9 cellular contexts compared by ENCODE assay signal in genomic region chr7:128427289-128427891, GRCh38. TPM values are rescaled to one million over a fixed set of nuclear protein-coding genes. Genes with fewer than 3 reads are reported as not detected.
DNase-seq lines count a peak whose midpoint lies in the region; ATAC-seq, FAIRE-seq and TF ChIP-seq lines count a peak whose summit lies in the region.
"Had no signal": no experiment of that assay in that cellular context is flagged by ENCODE, and none has a peak within 500 bp of the region (broad histone marks: within the 10 kb centered on the region; RNA-seq: fewer than 3 reads in every experiment).

No MANE protein-coding gene starts in this region.

- no TSS peak for BruUV-seq in K562 (replicated peaks; lab: Mats Ljungman, UMichigan)

- H3K4me1 ChIP-seq in HAP-1 (no peaks in the 10 kb centered on the region), K562 (replicated peaks in 1 of 2; ENCODE audit: control insufficient read depth in 2 of 2, insufficient read depth in 2 of 2, low read length in 2 of 2) (peaks cover 8 to 9% of the 10 kb centered on the region in 2 experiments; a peak in 4 of 5 replicates), keratinocyte (ENCODE audit: control insufficient read depth, extremely low read depth, insufficient read depth, low read length) (no peaks in the 10 kb centered on the region)
- H3K4me1 ChIP-seq: BLaER1 had no signal

- no peak for TF ChIP-seq POLR2A in K562 (conservative IDR thresholded peaks at IDR 0.05)

- H3K9me1 ChIP-seq in K562 (ENCODE audit: control insufficient read depth, insufficient read depth, low read length) (no peaks in the 10 kb centered on the region), keratinocyte (ENCODE audit: control insufficient read depth, extremely low read depth, insufficient read depth, low read length) (no peaks in the 10 kb centered on the region)

- H3K36me3 ChIP-seq in HAP-1 (replicated peaks) (no peaks in the 10 kb centered on the region), K562 (ENCODE audit: control insufficient read depth, insufficient read depth, low read length) (no peaks in the 10 kb centered on the region), keratinocyte (ENCODE audit: control insufficient read depth in 2 of 2, extremely low read depth in 1 of 2, insufficient read depth in 2 of 2, low read length in 2 of 2) (no peaks in the 10 kb centered on the region)
- H3K36me3 ChIP-seq: BLaER1 had no signal

- DNase-seq in NCI-H2081 (lab: John Stamatoyannopoulos, UW) (peak; percentile 74 to 78), NCI-H2081 treated with DMSO at 0.1 percent for 48 hours (lab: John Stamatoyannopoulos, UW) (no peak), HAP-1 (ENCODE audit: low spot score in 2 of 2) (peak; percentile 51 to 77), NCI-H526 (lab: John Stamatoyannopoulos, UW) (peak; percentile 34 to 84), K562 (ENCODE audit: extremely low read depth in 1 of 4, low spot score in 3 of 4) (peak; percentile 55 to 80 (median 60)), keratinocyte (ENCODE audit: low read depth, low spot score) (no peak), superior temporal gyrus (ENCODE audit: extremely low spot score) (peak; percentile 92)

- H3K9me3 ChIP-seq in HAP-1, result no peaks in the 10 kb centered on the region
- H3K9me3 ChIP-seq in K562 (replicated peaks; ENCODE audit: control insufficient read depth, insufficient read depth, low read depth, low read length), result no peaks in the 10 kb centered on the region
- no peaks in the 10 kb centered on the region for H3K9me3 ChIP-seq in keratinocyte (ENCODE audit: control insufficient read depth, low read depth, low read length)
- H3K9me3 ChIP-seq: BLaER1 had no signal

- dilution Hi-C loops in keratinocyte (cut with MboI; ENCODE audit: extremely low pct_ligation_motif_present, low sequenced_read_pairs), result no loop called here

- in situ Hi-C loops in HAP-1 (cut with MboI; ENCODE audit: low sequenced_read_pairs) (no loop called here), K562 (cut with MboI) (loop anchor here (5.0 kb wide), 1 partner anchor 35 kb away; no protein-coding TSS in a partner anchor)

- ATAC-seq in K562 (peak; percentile 79), GM21825 (IDR thresholded peaks at IDR 0.05; ENCODE audit: unreplicated experiment) (no peak)

- WGBS in K562 (ENCODE audit: insufficient coverage, low coverage, missing lambda C conversion rate), result 5% methylated on average over 7 of the region's 7 CpGs

- H3K27me3 ChIP-seq in HAP-1 (ENCODE audit: low read depth) (no peaks in the 10 kb centered on the region; the same call in 1 of the 2 replicates), K562 (ENCODE audit: control insufficient read depth in 2 of 2, insufficient read depth in 2 of 2, low read length in 2 of 2) (peaks cover 5 to 13% of the 10 kb centered on the region in 2 experiments; a peak in 3 of 5 replicates), keratinocyte (ENCODE audit: control insufficient read depth, extremely low read depth, insufficient read depth, low read length) (no peaks in the 10 kb centered on the region)
- H3K27me3 ChIP-seq: BLaER1 had no signal

- peak; percentile 84 for FAIRE-seq in K562 (lab: Jason Lieb, UNC)
- no peak for FAIRE-seq in keratinocyte (lab: Jason Lieb, UNC)

- H3K27ac ChIP-seq in K562 (ENCODE audit: extremely low read depth, low read depth, low read length), result no peak overlapping the region
- no peak overlapping the region for H3K27ac ChIP-seq in keratinocyte (ENCODE audit: control insufficient read depth, insufficient read depth, low read length)
- H3K27ac ChIP-seq: BLaER1 had no signal

- H4K20me1 ChIP-seq in K562 (replicated peaks; ENCODE audit: control insufficient read depth, insufficient read depth, low read length), result no peaks in the 10 kb centered on the region
- H4K20me1 ChIP-seq in keratinocyte (ENCODE audit: control insufficient read depth, extremely low read depth, insufficient read depth, low read length), result no peaks in the 10 kb centered on the region
- H4K20me1 ChIP-seq: BLaER1 had no signal

- POLR2A ChIA-PET in K562 (lab: Yijun Ruan, JAX), result interaction anchor here (0.6 to 1.8 kb wide), 12 partner anchors 8 to 942 kb away, joined by 3 to 8 read pairs (median 4); partner anchors contain the start of genes HILPDA and METTL2B

- intact Hi-C loops in K562 (cut with micrococcal nuclease), result loop anchor here (1.0 to 5.0 kb wide), 6 partner anchors 32 to 783 kb away; partner anchors contain the start of gene METTL2B

- no peak overlapping the region for H3K4me2 ChIP-seq in K562 (ENCODE audit: insufficient read depth, low read length)
- no peak overlapping the region for H3K4me2 ChIP-seq in keratinocyte (ENCODE audit: control insufficient read depth, extremely low read depth, insufficient read depth, low read depth, low read length)
- H3K4me2 ChIP-seq: BLaER1 had no signal

- TF ChIP-seq CTCF in K562 (IDR thresholded peaks at IDR 0.05 in 2 of 3, conservative IDR thresholded peaks at IDR 0.05 in 1 of 3; ENCODE audit: insufficient read depth in 2 of 3, low read depth in 1 of 3, low read length in 3 of 3), result peak; percentile 74 to 92 (median 87)
- TF ChIP-seq CTCF in keratinocyte (optimal IDR thresholded peaks at IDR 0.05 in 1 of 3, IDR thresholded peaks at IDR 0.05 in 1 of 3, conservative IDR thresholded peaks at IDR 0.05 in 1 of 3; ENCODE audit: extremely low read depth in 1 of 3, insufficient read depth in 2 of 3, low read length in 3 of 3), result peak; percentile 55 to 65 (median 59)

- TF ChIP-seq RAD21 in K562 (CRISPR knock-in tag; conservative IDR thresholded peaks at IDR 0.05 in 1 of 2, IDR thresholded peaks at IDR 0.05 in 1 of 2), result peak; percentile 96 to 98

- no peak overlapping the region for H3K4me3 ChIP-seq in HAP-1
- H3K4me3 ChIP-seq in K562, result no peak overlapping the region
- no peak overlapping the region for H3K4me3 ChIP-seq in keratinocyte (ENCODE audit: control insufficient read depth in 2 of 3, extremely low read depth in 1 of 3, insufficient read depth in 2 of 3, low read depth in 1 of 3, low read length in 3 of 3)
- H3K4me3 ChIP-seq: BLaER1 had no signal

- H3K79me2 ChIP-seq in K562 (ENCODE audit: control insufficient read depth, insufficient read depth, low read length) (no peaks in the 10 kb centered on the region), keratinocyte (ENCODE audit: control insufficient read depth, insufficient read depth, low read length) (no peaks in the 10 kb centered on the region)

- CTCF ChIA-PET in K562 (lab: Yijun Ruan, JAX; ENCODE audit: low intra/inter-chr PET ratio), result interaction anchor here (0.6 to 9.7 kb wide), 16 partner anchors 18 to 1217 kb away, joined by 3 to 173 read pairs (median 4); partner anchors contain the start of gene IMPDH1

- TF ChIP-seq EP300 in K562 (IDR thresholded peaks at IDR 0.05; ENCODE audit: low read length), result no peak

- no peak overlapping the region for H2AFZ ChIP-seq in K562 (ENCODE audit: low read depth, low read length)
- H2AFZ ChIP-seq in keratinocyte (ENCODE audit: control insufficient read depth, low read length), result no peak overlapping the region

- no peak overlapping the region for H3K9ac ChIP-seq in K562 (ENCODE audit: insufficient read depth in 1 of 2, low read depth in 2 of 2, low read length in 2 of 2)
- H3K9ac ChIP-seq in keratinocyte (ENCODE audit: control insufficient read depth, extremely low read depth, insufficient read depth, low read length), result no peak overlapping the region
- H3K9ac ChIP-seq: BLaER1 had no signal

RNA-seq across cellular contexts. Expression of gene IMPDH1, which starts 17.6 kb away (rescaled TPM):
- total RNA-seq in K562 (2011; cell fraction: chromatin; rRNA removed; ENCODE audit: low replicate concordance), result 140 and 407 TPM in 2 replicates
- total RNA-seq in K562 (2011; cell fraction: nucleolus; rRNA removed), result 199 and 212 TPM in 2 replicates
- 141 and 147 TPM in 2 replicates for total RNA-seq in K562 (2011; cell fraction: nucleoplasm; rRNA removed)
- total RNA-seq in K562 (2014; rRNA removed) (86.8 and 118 TPM in 2 replicates), K562 (2014; rRNA removed; fragmentation: Illumina TruSeq; extraction: Trizol) (29.0 and 42.9 TPM in 2 replicates), K562 (2015; rRNA removed; fragmentation: Illumina TruSeq; extraction: Trizol) (60.6 and 64.3 TPM in 2 replicates), K562 (2021) (118 TPM in 2 replicates)
- polyA plus RNA-seq in K562 (2011; rRNA removed) (54.9 and 72.4 TPM in 2 replicates), K562 (2014; fragmentation: Illumina TruSeq; extraction: Trizol) (59.8 and 76.3 TPM in 2 replicates), K562 (2014; fragmentation: Nextera tagmentation; extraction: Ambion mirVana) (1 to 10 TPM in 1 of 2 experiments, under 1 TPM in 1; 0.80 to 2.1 TPM), K562 (2014; rRNA removed) (84.7 and 89.0 TPM in 2 replicates), keratinocyte (50.0 to 62.5 TPM (median 56.2 TPM) in 3 replicates)
- 54.0 and 156 TPM in 2 replicates for polyA plus RNA-seq in K562 (2011; cell fraction: cytosol; rRNA removed)
- polyA plus RNA-seq in K562 (2011; cell fraction: nucleus; rRNA removed), result 208 and 316 TPM in 2 replicates
- polyA plus RNA-seq in K562 (2012), result 79.3 and 81.1 TPM in 2 replicates
- polyA minus RNA-seq in K562 (2011; rRNA and poly(A)+ RNA removed), result 24.1 and 78.3 TPM in 2 replicates
- 48.6 and 69.1 TPM in 2 replicates for polyA minus RNA-seq in K562 (2011; cell fraction: cytosol; rRNA and poly(A)+ RNA removed)
- polyA minus RNA-seq in K562 (2011; cell fraction: nucleus; rRNA and poly(A)+ RNA removed), result 81.0 and 88.0 TPM in 2 replicates
- 16.9 TPM for polyA plus RNA-seq in keratinocyte (2011; ENCODE audit: low read depth)
- polyA plus RNA-seq in keratinocyte (2011; cell fraction: cytosol; rRNA removed), result 32.5 and 55.4 TPM in 2 replicates
- 55.2 and 60.9 TPM in 2 replicates for polyA plus RNA-seq in keratinocyte (2011; cell fraction: nucleus; rRNA removed)
- polyA plus RNA-seq in keratinocyte (2012; ENCODE audit: low replicate concordance), result 21.8 and 72.4 TPM in 2 replicates
- polyA minus RNA-seq in keratinocyte, result 77.7 to 199 TPM (median 83.4 TPM) in 3 replicates
- 80.6 TPM for polyA minus RNA-seq in keratinocyte (2011; cell fraction: cytosol; rRNA and poly(A)+ RNA removed)
- polyA minus RNA-seq in keratinocyte (2011; cell fraction: nucleus; rRNA and poly(A)+ RNA removed), result 36.9 and 47.0 TPM in 2 replicates

RNA-seq across cellular contexts. Expression of gene HILPDA, which starts 28.3 kb away (rescaled TPM):
- total RNA-seq in K562 (2011; cell fraction: chromatin; rRNA removed; ENCODE audit: low replicate concordance), result 42.5 and 74.9 TPM in 2 replicates
- total RNA-seq in K562 (2011; cell fraction: nucleolus; rRNA removed), result 69.3 and 79.4 TPM in 2 replicates
- 70.7 and 78.6 TPM in 2 replicates for total RNA-seq in K562 (2011; cell fraction: nucleoplasm; rRNA removed)
- total RNA-seq in K562 (2014; rRNA removed), result 8.3 and 14.2 TPM in 2 replicates
- total RNA-seq in K562 (2014; rRNA removed; fragmentation: Illumina TruSeq; extraction: Trizol), result 14.5 and 16.7 TPM in 2 replicates
- total RNA-seq in K562 (2015; rRNA removed; fragmentation: Illumina TruSeq; extraction: Trizol), result 23.0 and 23.5 TPM in 2 replicates
- total RNA-seq in K562 (2021), result 10.5 and 10.7 TPM in 2 replicates
- polyA plus RNA-seq in K562 (2011; rRNA removed), result 71.8 and 102 TPM in 2 replicates
- 68.1 and 117 TPM in 2 replicates for polyA plus RNA-seq in K562 (2011; cell fraction: cytosol; rRNA removed)
- polyA plus RNA-seq in K562 (2011; cell fraction: nucleus; rRNA removed), result 37.3 and 64.2 TPM in 2 replicates
- 13.2 and 14.2 TPM in 2 replicates for polyA plus RNA-seq in K562 (2012)
- polyA plus RNA-seq in K562 (2014; fragmentation: Illumina TruSeq; extraction: Trizol), result 18.9 and 26.0 TPM in 2 replicates
- polyA plus RNA-seq in K562 (2014; fragmentation: Nextera tagmentation; extraction: Ambion mirVana), result 10 to 100 TPM; 28.6 to 40.5 TPM
- 16.4 and 25.5 TPM in 2 replicates for polyA plus RNA-seq in K562 (2014; rRNA removed)
- polyA minus RNA-seq in K562 (2011; rRNA and poly(A)+ RNA removed), result 29.9 and 51.9 TPM in 2 replicates
- polyA minus RNA-seq in K562 (2011; cell fraction: cytosol; rRNA and poly(A)+ RNA removed), result 11.6 and 15.9 TPM in 2 replicates
- polyA minus RNA-seq in K562 (2011; cell fraction: nucleus; rRNA and poly(A)+ RNA removed), result 19.5 and 63.9 TPM in 2 replicates
- polyA plus RNA-seq in keratinocyte, result 12.8 to 41.6 TPM (median 17.9 TPM) in 3 replicates
- 5.1 TPM for polyA plus RNA-seq in keratinocyte (2011; ENCODE audit: low read depth)
- 11.2 and 16.4 TPM in 2 replicates for polyA plus RNA-seq in keratinocyte (2011; cell fraction: cytosol; rRNA removed)
- 15.1 and 15.8 TPM in 2 replicates for polyA plus RNA-seq in keratinocyte (2011; cell fraction: nucleus; rRNA removed)
- 5.8 and 19.6 TPM in 2 replicates for polyA plus RNA-seq in keratinocyte (2012; ENCODE audit: low replicate concordance)
- polyA minus RNA-seq in keratinocyte, result 11.2 to 26.9 TPM (median 11.3 TPM) in 3 replicates
- polyA minus RNA-seq in keratinocyte (2011; cell fraction: cytosol; rRNA and poly(A)+ RNA removed), result 8.1 TPM
- 5.3 and 8.8 TPM in 2 replicates for polyA minus RNA-seq in keratinocyte (2011; cell fraction: nucleus; rRNA and poly(A)+ RNA removed)

RNA-seq across cellular contexts. Expression of gene METTL2B, which starts 49.2 kb away (rescaled TPM):
- total RNA-seq in K562 (2011; cell fraction: chromatin; rRNA removed; ENCODE audit: low replicate concordance), result 218 and 250 TPM in 2 replicates
- 132 and 144 TPM in 2 replicates for total RNA-seq in K562 (2011; cell fraction: nucleolus; rRNA removed)
- 200 and 284 TPM in 2 replicates for total RNA-seq in K562 (2011; cell fraction: nucleoplasm; rRNA removed)
- total RNA-seq in K562 (2014; rRNA removed) (46.9 and 75.6 TPM in 2 replicates), K562 (2014; rRNA removed; fragmentation: Illumina TruSeq; extraction: Trizol) (73.2 and 84.9 TPM in 2 replicates), K562 (2015; rRNA removed; fragmentation: Illumina TruSeq; extraction: Trizol) (78.6 and 82.0 TPM in 2 replicates), K562 (2021) (62.8 and 64.9 TPM in 2 replicates)
- polyA plus RNA-seq in K562 (2011; rRNA removed) (47.4 and 79.2 TPM in 2 replicates), K562 (2014; fragmentation: Illumina TruSeq; extraction: Trizol) (64.1 and 68.9 TPM in 2 replicates), K562 (2014; fragmentation: Nextera tagmentation; extraction: Ambion mirVana) (10 to 100 TPM; 91.0 to 95.7 TPM), K562 (2014; rRNA removed) (35.9 and 41.8 TPM in 2 replicates), keratinocyte (20.9 to 30.7 TPM (median 23.7 TPM) in 3 replicates)
- 29.8 and 29.9 TPM in 2 replicates for polyA plus RNA-seq in K562 (2011; cell fraction: cytosol; rRNA removed)
- polyA plus RNA-seq in K562 (2011; cell fraction: nucleus; rRNA removed), result 24.4 and 35.3 TPM in 2 replicates
- polyA plus RNA-seq in K562 (2012), result 35.0 and 47.7 TPM in 2 replicates
- polyA minus RNA-seq in K562 (2011; rRNA and poly(A)+ RNA removed), result 88.7 and 120 TPM in 2 replicates
- polyA minus RNA-seq in K562 (2011; cell fraction: cytosol; rRNA and poly(A)+ RNA removed), result 32.5 and 50.1 TPM in 2 replicates
- 47.7 and 57.1 TPM in 2 replicates for polyA minus RNA-seq in K562 (2011; cell fraction: nucleus; rRNA and poly(A)+ RNA removed)
- 34.6 TPM for polyA plus RNA-seq in keratinocyte (2011; ENCODE audit: low read depth)
- 14.9 and 26.5 TPM in 2 replicates for polyA plus RNA-seq in keratinocyte (2011; cell fraction: cytosol; rRNA removed)
- polyA plus RNA-seq in keratinocyte (2011; cell fraction: nucleus; rRNA removed), result 22.4 and 30.6 TPM in 2 replicates
- polyA plus RNA-seq in keratinocyte (2012; ENCODE audit: low replicate concordance), result 17.6 and 21.7 TPM in 2 replicates
- polyA minus RNA-seq in keratinocyte, result 9.2 to 36.1 TPM (median 22.4 TPM) in 3 replicates
- 28.0 TPM for polyA minus RNA-seq in keratinocyte (2011; cell fraction: cytosol; rRNA and poly(A)+ RNA removed)
- 17.5 and 25.0 TPM in 2 replicates for polyA minus RNA-seq in keratinocyte (2011; cell fraction: nucleus; rRNA and poly(A)+ RNA removed)

Comparison
In these comparisons a context has a peak if more than half of its experiments do, and no peak if none do; other contexts are left out.
1. DNase-seq: peak in NCI-H2081 (2 of 2), HAP-1 (2 of 2), NCI-H526 (2 of 2), K562 (4 of 4) and superior temporal gyrus (single experiment); none in NCI-H2081 treated with DMSO at 0.1 percent for 48 hours (single experiment) and keratinocyte (single experiment).